In genomic region chr12:132414634-132415340, GRCh38 we compare ENCODE assay signal across 1 cellular context.
TF ChIP-seq lines count a peak whose summit lies in the region.

No MANE protein-coding gene starts in this region.

TF ChIP-seq in H1, 55 proteins besides CTCF, POLR2A, EP300 and RAD21 (continued from another document):
- TF ChIP-seq, protein P1, sequence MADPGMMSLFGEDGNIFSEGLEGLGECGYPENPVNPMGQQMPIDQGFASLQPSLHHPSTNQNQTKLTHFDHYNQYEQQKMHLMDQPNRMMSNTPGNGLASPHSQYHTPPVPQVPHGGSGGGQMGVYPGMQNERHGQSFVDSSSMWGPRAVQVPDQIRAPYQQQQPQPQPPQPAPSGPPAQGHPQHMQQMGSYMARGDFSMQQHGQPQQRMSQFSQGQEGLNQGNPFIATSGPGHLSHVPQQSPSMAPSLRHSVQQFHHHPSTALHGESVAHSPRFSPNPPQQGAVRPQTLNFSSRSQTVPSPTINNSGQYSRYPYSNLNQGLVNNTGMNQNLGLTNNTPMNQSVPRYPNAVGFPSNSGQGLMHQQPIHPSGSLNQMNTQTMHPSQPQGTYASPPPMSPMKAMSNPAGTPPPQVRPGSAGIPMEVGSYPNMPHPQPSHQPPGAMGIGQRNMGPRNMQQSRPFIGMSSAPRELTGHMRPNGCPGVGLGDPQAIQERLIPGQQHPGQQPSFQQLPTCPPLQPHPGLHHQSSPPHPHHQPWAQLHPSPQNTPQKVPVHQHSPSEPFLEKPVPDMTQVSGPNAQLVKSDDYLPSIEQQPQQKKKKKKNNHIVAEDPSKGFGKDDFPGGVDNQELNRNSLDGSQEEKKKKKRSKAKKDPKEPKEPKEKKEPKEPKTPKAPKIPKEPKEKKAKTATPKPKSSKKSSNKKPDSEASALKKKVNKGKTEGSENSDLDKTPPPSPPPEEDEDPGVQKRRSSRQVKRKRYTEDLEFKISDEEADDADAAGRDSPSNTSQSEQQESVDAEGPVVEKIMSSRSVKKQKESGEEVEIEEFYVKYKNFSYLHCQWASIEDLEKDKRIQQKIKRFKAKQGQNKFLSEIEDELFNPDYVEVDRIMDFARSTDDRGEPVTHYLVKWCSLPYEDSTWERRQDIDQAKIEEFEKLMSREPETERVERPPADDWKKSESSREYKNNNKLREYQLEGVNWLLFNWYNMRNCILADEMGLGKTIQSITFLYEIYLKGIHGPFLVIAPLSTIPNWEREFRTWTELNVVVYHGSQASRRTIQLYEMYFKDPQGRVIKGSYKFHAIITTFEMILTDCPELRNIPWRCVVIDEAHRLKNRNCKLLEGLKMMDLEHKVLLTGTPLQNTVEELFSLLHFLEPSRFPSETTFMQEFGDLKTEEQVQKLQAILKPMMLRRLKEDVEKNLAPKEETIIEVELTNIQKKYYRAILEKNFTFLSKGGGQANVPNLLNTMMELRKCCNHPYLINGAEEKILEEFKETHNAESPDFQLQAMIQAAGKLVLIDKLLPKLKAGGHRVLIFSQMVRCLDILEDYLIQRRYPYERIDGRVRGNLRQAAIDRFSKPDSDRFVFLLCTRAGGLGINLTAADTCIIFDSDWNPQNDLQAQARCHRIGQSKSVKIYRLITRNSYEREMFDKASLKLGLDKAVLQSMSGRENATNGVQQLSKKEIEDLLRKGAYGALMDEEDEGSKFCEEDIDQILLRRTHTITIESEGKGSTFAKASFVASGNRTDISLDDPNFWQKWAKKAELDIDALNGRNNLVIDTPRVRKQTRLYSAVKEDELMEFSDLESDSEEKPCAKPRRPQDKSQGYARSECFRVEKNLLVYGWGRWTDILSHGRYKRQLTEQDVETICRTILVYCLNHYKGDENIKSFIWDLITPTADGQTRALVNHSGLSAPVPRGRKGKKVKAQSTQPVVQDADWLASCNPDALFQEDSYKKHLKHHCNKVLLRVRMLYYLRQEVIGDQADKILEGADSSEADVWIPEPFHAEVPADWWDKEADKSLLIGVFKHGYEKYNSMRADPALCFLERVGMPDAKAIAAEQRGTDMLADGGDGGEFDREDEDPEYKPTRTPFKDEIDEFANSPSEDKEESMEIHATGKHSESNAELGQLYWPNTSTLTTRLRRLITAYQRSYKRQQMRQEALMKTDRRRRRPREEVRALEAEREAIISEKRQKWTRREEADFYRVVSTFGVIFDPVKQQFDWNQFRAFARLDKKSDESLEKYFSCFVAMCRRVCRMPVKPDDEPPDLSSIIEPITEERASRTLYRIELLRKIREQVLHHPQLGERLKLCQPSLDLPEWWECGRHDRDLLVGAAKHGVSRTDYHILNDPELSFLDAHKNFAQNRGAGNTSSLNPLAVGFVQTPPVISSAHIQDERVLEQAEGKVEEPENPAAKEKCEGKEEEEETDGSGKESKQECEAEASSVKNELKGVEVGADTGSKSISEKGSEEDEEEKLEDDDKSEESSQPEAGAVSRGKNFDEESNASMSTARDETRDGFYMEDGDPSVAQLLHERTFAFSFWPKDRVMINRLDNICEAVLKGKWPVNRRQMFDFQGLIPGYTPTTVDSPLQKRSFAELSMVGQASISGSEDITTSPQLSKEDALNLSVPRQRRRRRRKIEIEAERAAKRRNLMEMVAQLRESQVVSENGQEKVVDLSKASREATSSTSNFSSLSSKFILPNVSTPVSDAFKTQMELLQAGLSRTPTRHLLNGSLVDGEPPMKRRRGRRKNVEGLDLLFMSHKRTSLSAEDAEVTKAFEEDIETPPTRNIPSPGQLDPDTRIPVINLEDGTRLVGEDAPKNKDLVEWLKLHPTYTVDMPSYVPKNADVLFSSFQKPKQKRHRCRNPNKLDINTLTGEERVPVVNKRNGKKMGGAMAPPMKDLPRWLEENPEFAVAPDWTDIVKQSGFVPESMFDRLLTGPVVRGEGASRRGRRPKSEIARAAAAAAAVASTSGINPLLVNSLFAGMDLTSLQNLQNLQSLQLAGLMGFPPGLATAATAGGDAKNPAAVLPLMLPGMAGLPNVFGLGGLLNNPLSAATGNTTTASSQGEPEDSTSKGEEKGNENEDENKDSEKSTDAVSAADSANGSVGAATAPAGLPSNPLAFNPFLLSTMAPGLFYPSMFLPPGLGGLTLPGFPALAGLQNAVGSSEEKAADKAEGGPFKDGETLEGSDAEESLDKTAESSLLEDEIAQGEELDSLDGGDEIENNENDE (IDR thresholded peaks at IDR 0.05; ENCODE audit: insufficient replicate concordance, low read length), result no peak
- TF ChIP-seq JUND (IDR thresholded peaks at IDR 0.05; ENCODE audit: low read length), result peak; percentile 44; the same call in 1 of the 2 replicates
- TF ChIP-seq CHD1 (IDR thresholded peaks at IDR 0.05; ENCODE audit: low read depth, low read length), result no peak
- no peak for TF ChIP-seq SIRT6 (IDR thresholded peaks at IDR 0.05; ENCODE audit: low read length)
- no peak for TF ChIP-seq RNF2 (IDR thresholded peaks at IDR 0.05; ENCODE audit: borderline replicate concordance, low read depth, low read length, missing control alignments, poor library complexity, severe bottlenecking)
- no peak for TF ChIP-seq RFX5 (IDR thresholded peaks at IDR 0.05; ENCODE audit: borderline replicate concordance, low read depth, low read length)
- TF ChIP-seq HDAC6 (IDR thresholded peaks at IDR 0.05; ENCODE audit: low read depth, low read length), result no peak
- TF ChIP-seq, protein P2, sequence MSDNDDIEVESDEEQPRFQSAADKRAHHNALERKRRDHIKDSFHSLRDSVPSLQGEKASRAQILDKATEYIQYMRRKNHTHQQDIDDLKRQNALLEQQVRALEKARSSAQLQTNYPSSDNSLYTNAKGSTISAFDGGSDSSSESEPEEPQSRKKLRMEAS (IDR thresholded peaks at IDR 0.05), result no peak
- TF ChIP-seq TCF12 (IDR thresholded peaks at IDR 0.05; ENCODE audit: low read depth, low read length), result no peak
- TF ChIP-seq SIX5 (IDR thresholded peaks at IDR 0.05; ENCODE audit: low read depth, low read length), result no peak
- no peak for TF ChIP-seq TAF1 (IDR thresholded peaks at IDR 0.05; ENCODE audit: low read depth, low read length)
- TF ChIP-seq POLR2AphosphoS5 (IDR thresholded peaks at IDR 0.05; ENCODE audit: low read depth, low read length), result no peak
- no peak for TF ChIP-seq KDM1A (IDR thresholded peaks at IDR 0.05; ENCODE audit: borderline replicate concordance, low read length)
- TF ChIP-seq MAFK (IDR thresholded peaks at IDR 0.05; ENCODE audit: low read depth, low read length), result no peak
- TF ChIP-seq EGR1 (IDR thresholded peaks at IDR 0.05; ENCODE audit: borderline replicate concordance, low read depth, low read length), result no peak
- no peak for TF ChIP-seq GTF2F1 (IDR thresholded peaks at IDR 0.05; ENCODE audit: borderline replicate concordance, low read depth, low read length)
- no peak for TF ChIP-seq SP4 (IDR thresholded peaks at IDR 0.05; ENCODE audit: low read length)
- TF ChIP-seq SAP30 (IDR thresholded peaks at IDR 0.05; ENCODE audit: insufficient read depth, insufficient replicate concordance, low read length), result no peak
- no peak for TF ChIP-seq FOSL1 (IDR thresholded peaks at IDR 0.05; ENCODE audit: insufficient read depth, low read depth, low read length)
- no peak for TF ChIP-seq BCL11A (IDR thresholded peaks at IDR 0.05; ENCODE audit: low read depth in 2 of 2, low read length in 2 of 2)
